31 cellular contexts compared by ENCODE assay signal in the genomic region with DNA sequence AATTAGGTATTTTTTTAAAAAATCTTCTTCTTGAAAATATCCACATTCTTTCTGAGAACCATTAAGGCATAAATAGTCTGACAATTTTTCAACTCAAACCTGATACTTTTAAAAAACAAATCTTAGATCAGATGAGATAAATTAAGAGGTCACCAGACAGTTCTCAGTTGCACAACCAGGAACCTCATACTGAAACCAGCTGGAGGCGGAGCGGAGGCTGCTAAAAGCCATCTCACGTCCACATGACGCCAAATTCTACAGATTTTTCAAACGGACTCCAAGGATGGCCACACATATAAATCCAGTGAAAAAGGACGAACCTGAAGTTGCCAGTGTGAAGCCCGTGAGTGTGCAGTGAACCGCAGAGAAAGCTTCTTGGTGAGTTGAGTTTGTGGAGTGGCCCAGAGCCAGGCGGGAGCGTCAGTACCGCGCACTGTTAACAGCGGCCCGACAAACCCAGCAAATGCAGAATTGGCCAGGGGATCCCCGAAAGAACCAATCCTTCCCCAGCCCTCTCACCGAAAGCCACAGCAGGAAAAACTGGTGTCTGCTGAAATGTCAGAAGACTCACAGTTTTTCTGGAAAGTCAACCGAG.
"Had no signal": no experiment of that assay in that cellular context is flagged by ENCODE, and none has a peak within 500 bp of the region (broad histone marks: within the 10 kb centered on the region; RNA-seq: fewer than 3 reads in every experiment).

No MANE protein-coding gene starts in this region.

- ATAC-seq: activated naive CD4-positive, alpha-beta T cell treated with anti-CD3 and anti-CD28 coated beads, Interleukin-2, amount 50 U/mL, for 72 hours; activated T-cell treated with anti-CD3 and anti-CD28 coated beads, Interleukin-2, amount 50 U/mL, for 72 hours; heart left ventricle; WTC11 had no signal

- DNase-seq: activated CD4-positive, alpha-beta memory T cell treated with anti-CD3 and anti-CD28 coated beads, Interleukin-2, amount 10 ng/mL, durations not matched to agents 7 days and 5 days; activated CD4-positive, alpha-beta T cell treated with anti-CD3 and anti-CD28 coated beads for 1 hour; activated CD4-positive, alpha-beta T cell treated with anti-CD3 and anti-CD28 coated beads for 4 hours; activated CD4-positive, alpha-beta T cell treated with anti-CD3 and anti-CD28 coated beads, Interleukin-2, amount 10 ng/mL, durations not matched to agents 7 days and 5 days; activated CD4-positive, alpha-beta T cell treated with anti-CD3 and anti-CD28 coated beads, Interleukin-2, amount 50 U/mL, for 4 hours; activated CD8-positive, alpha-beta memory T cell treated with anti-CD3 and anti-CD28 coated beads, Interleukin-2, amount 50 U/mL, for 48 hours; activated gamma-delta T cell; activated naive CD4-positive, alpha-beta T cell; activated naive CD4-positive, alpha-beta T cell treated with anti-CD3 and anti-CD28 coated beads, Interleukin-2, amount 10 ng/mL, durations not matched to agents 7 days and 5 days; activated naive CD8-positive, alpha-beta T cell treated with anti-CD3 and anti-CD28 coated beads, Interleukin-2, amount 10 ng/mL, durations not matched to agents 7 days and 5 days; activated T-cell treated with anti-CD3 and anti-CD28 coated beads for 4 hours; activated T-cell treated with anti-CD3 and anti-CD28 coated beads, Interleukin-2, amount 50 U/mL, for 24 hours; activated T-cell treated with anti-CD3 and anti-CD28 coated beads, Interleukin-2, amount 50 U/mL, for 72 hours; central memory CD4-positive, alpha-beta T cell; cerebellar nuclear complex; colonic mucosa; effector CD8-positive, alpha-beta T cell; esophagus squamous epithelium; foreskin melanocyte; glutamatergic neuron; heart left ventricle; T-helper 1 cell; T-helper 2 cell had no signal

- H3K4me3 ChIP-seq: ascending aorta, breast epithelium, cardiac muscle cell, colonic mucosa, esophagus squamous epithelium, heart left ventricle had no signal

- H3K27me3 ChIP-seq: ascending aorta, breast epithelium, cardiac muscle cell, colonic mucosa had no signal

- H3K27ac ChIP-seq: ascending aorta, breast epithelium, cardiac muscle cell, colonic mucosa, epithelial cell of prostate, esophagus squamous epithelium, heart left ventricle, VCaP had no signal

- H3K9me3 Mint-ChIP-seq: activated CD4-positive, alpha-beta memory T cell treated with anti-CD3 and anti-CD28 coated beads, Interleukin-2, amount 10 ng/mL, durations not matched to agents 7 days and 5 days; activated CD4-positive, alpha-beta T cell treated with anti-CD3 and anti-CD28 coated beads, Interleukin-2, amount 10 ng/mL, durations not matched to agents 7 days and 5 days; activated naive CD4-positive, alpha-beta T cell treated with anti-CD3 and anti-CD28 coated beads, Interleukin-2, amount 10 ng/mL, durations not matched to agents 7 days and 5 days; activated naive CD4-positive, alpha-beta T cell treated with anti-CD3 and anti-CD28 coated beads, Interleukin-2, amount 50 U/mL, for 72 hours; activated T-cell treated with anti-CD3 and anti-CD28 coated beads, Interleukin-2, amount 50 U/mL, for 24 hours had no signal

- H3K4me1 ChIP-seq: ascending aorta, breast epithelium, colonic mucosa, esophagus squamous epithelium, heart left ventricle had no signal

- H3K36me3 ChIP-seq: ascending aorta, breast epithelium, cardiac muscle cell, colonic mucosa, esophagus squamous epithelium, heart left ventricle had no signal

- H3K27ac Mint-ChIP-seq: activated CD4-positive, alpha-beta memory T cell treated with anti-CD3 and anti-CD28 coated beads, Interleukin-2, amount 10 ng/mL, durations not matched to agents 7 days and 5 days; activated CD4-positive, alpha-beta T cell treated with anti-CD3 and anti-CD28 coated beads, Interleukin-2, amount 10 ng/mL, durations not matched to agents 7 days and 5 days; activated naive CD4-positive, alpha-beta T cell treated with anti-CD3 and anti-CD28 coated beads, Interleukin-2, amount 10 ng/mL, durations not matched to agents 7 days and 5 days; activated naive CD4-positive, alpha-beta T cell treated with anti-CD3 and anti-CD28 coated beads, Interleukin-2, amount 50 U/mL, for 72 hours; activated naive CD8-positive, alpha-beta T cell treated with anti-CD3 and anti-CD28 coated beads, Interleukin-2, amount 10 ng/mL, durations not matched to agents 7 days and 5 days; activated T-cell treated with anti-CD3 and anti-CD28 coated beads, Interleukin-2, amount 50 U/mL, for 24 hours; activated T-cell treated with anti-CD3 and anti-CD28 coated beads, Interleukin-2, amount 50 U/mL, for 72 hours; brain; WTC11 had no signal

- H3K4me3 Mint-ChIP-seq: activated CD4-positive, alpha-beta memory T cell treated with anti-CD3 and anti-CD28 coated beads, Interleukin-2, amount 10 ng/mL, durations not matched to agents 7 days and 5 days; activated CD4-positive, alpha-beta T cell treated with anti-CD3 and anti-CD28 coated beads, Interleukin-2, amount 10 ng/mL, durations not matched to agents 7 days and 5 days; activated naive CD4-positive, alpha-beta T cell treated with anti-CD3 and anti-CD28 coated beads, Interleukin-2, amount 10 ng/mL, durations not matched to agents 7 days and 5 days; activated naive CD8-positive, alpha-beta T cell treated with anti-CD3 and anti-CD28 coated beads, Interleukin-2, amount 10 ng/mL, durations not matched to agents 7 days and 5 days; activated T-cell treated with anti-CD3 and anti-CD28 coated beads, Interleukin-2, amount 50 U/mL, for 24 hours; activated T-cell treated with anti-CD3 and anti-CD28 coated beads, Interleukin-2, amount 50 U/mL, for 72 hours; brain; WTC11 had no signal

- H3K9me3 ChIP-seq: ascending aorta, colonic mucosa, esophagus squamous epithelium had no signal

- H3K4me1 Mint-ChIP-seq: activated CD4-positive, alpha-beta memory T cell treated with anti-CD3 and anti-CD28 coated beads, Interleukin-2, amount 10 ng/mL, durations not matched to agents 7 days and 5 days; activated CD4-positive, alpha-beta T cell treated with anti-CD3 and anti-CD28 coated beads, Interleukin-2, amount 10 ng/mL, durations not matched to agents 7 days and 5 days; activated naive CD4-positive, alpha-beta T cell treated with anti-CD3 and anti-CD28 coated beads, Interleukin-2, amount 10 ng/mL, durations not matched to agents 7 days and 5 days; activated naive CD8-positive, alpha-beta T cell treated with anti-CD3 and anti-CD28 coated beads, Interleukin-2, amount 10 ng/mL, durations not matched to agents 7 days and 5 days; brain; WTC11 had no signal

- H3K36me3 Mint-ChIP-seq: activated naive CD4-positive, alpha-beta T cell treated with anti-CD3 and anti-CD28 coated beads, Interleukin-2, amount 10 ng/mL, durations not matched to agents 7 days and 5 days; activated naive CD8-positive, alpha-beta T cell treated with anti-CD3 and anti-CD28 coated beads, Interleukin-2, amount 10 ng/mL, durations not matched to agents 7 days and 5 days; brain; WTC11 had no signal
